In genomic region chr5:154940375-154940771, GRCh38 we compare ENCODE assay signal across 8 cellular contexts. TPM values are rescaled to one million over a fixed set of nuclear protein-coding genes. Genes with fewer than 3 reads are reported as not detected.
DNase-seq lines count a peak whose midpoint lies in the region; ATAC-seq and TF ChIP-seq lines count a peak whose summit lies in the region.

No MANE protein-coding gene starts in this region.

- peaks cover 47 to 65% (median 63%) of the 10 kb centered on the region in 3 donors for H3K4me1 Mint-ChIP-seq in CD8-positive, alpha-beta memory T cell
- H3K4me1 Mint-ChIP-seq in endothelial cell (ENCODE audit: unreplicated experiment) (peaks cover 20% of the 10 kb centered on the region), osteocyte (ENCODE audit: unreplicated experiment) (peaks cover 31% of the 10 kb centered on the region)

- peak overlapping the region; percentile 82 for H3K4me2 ChIP-seq in PC-9

- H3K36me3 ChIP-seq in CD8-positive, alpha-beta memory T cell (ENCODE audit: insufficient read depth, low read length) = no peaks in the 10 kb centered on the region
- peaks cover 4% of the 10 kb centered on the region; the same call in 1 of the 2 replicates for H3K36me3 ChIP-seq in PC-9 (ENCODE audit: low read depth)

- H3K79me2 ChIP-seq in PC-9 (ENCODE audit: low read depth) = peaks cover 49% of the 10 kb centered on the region

- CTCF ChIA-PET in CD8-positive, alpha-beta memory T cell (lab: Charles Lee) = no interaction called here
- CTCF ChIA-PET in PC-9 (lab: Charles Lee) = no interaction called here

- H3K9me2 ChIP-seq in PC-9 (ENCODE audit: insufficient read depth) = no peaks in the 10 kb centered on the region

- H3K27ac Mint-ChIP-seq in CD8-positive, alpha-beta memory T cell = peak overlapping the region; percentile 95 to 99 (median 98)
- H3K27ac Mint-ChIP-seq in endothelial cell (ENCODE audit: unreplicated experiment) (no peak overlapping the region), osteocyte (ENCODE audit: unreplicated experiment) (peak overlapping the region; percentile 99)

- ATAC-seq in HG03378 (IDR thresholded peaks at IDR 0.05; ENCODE audit: unreplicated experiment) = no peak
- ATAC-seq in HG02870 (IDR thresholded peaks at IDR 0.05; ENCODE audit: unreplicated experiment) = no peak

- H3K36me3 Mint-ChIP-seq in CD8-positive, alpha-beta memory T cell = peaks cover 0 to 20% (median 0%) of the 10 kb centered on the region in 3 donors
- no peaks in the 10 kb centered on the region for H3K36me3 Mint-ChIP-seq in endothelial cell (ENCODE audit: low read depth, unreplicated experiment)
- H3K36me3 Mint-ChIP-seq in osteocyte (ENCODE audit: unreplicated experiment) = peaks cover 3% of the 10 kb centered on the region

- H3K4me1 ChIP-seq in CD8-positive, alpha-beta memory T cell (ENCODE audit: insufficient read depth, low read length) = peaks cover 36% of the 10 kb centered on the region
- peaks cover 26% of the 10 kb centered on the region; the same call in 1 of the 2 replicates for H3K4me1 ChIP-seq in PC-9 (replicated peaks; ENCODE audit: insufficient read depth)

- no peaks in the 10 kb centered on the region for H3K27me3 ChIP-seq in CD8-positive, alpha-beta memory T cell (ENCODE audit: insufficient read depth, low read length, poor library complexity, severe bottlenecking)
- H3K27me3 ChIP-seq in PC-9 (ENCODE audit: insufficient read depth, low read depth) = no peaks in the 10 kb centered on the region

- H3K27me3 Mint-ChIP-seq in CD8-positive, alpha-beta memory T cell = peaks cover 0 to 3% of the 10 kb centered on the region in 2 donors
- H3K27me3 Mint-ChIP-seq in endothelial cell (ENCODE audit: unreplicated experiment) (peaks cover 4% of the 10 kb centered on the region), osteocyte (ENCODE audit: unreplicated experiment) (no peaks in the 10 kb centered on the region)

- DNase-seq in CD8-positive, alpha-beta memory T cell = no peak
- DNase-seq in PC-9 (no peak), endothelial cell (ENCODE audit: low spot score) (no peak), osteocyte (ENCODE audit: extremely low spot score, unreplicated experiment) (no peak), DMS153 treated with DMSO at 0.1 percent for 48 hours (lab: John Stamatoyannopoulos, UW; ENCODE audit: unreplicated experiment) (no peak), epidermal melanocyte (ENCODE audit: insufficient read length, low spot score) (no peak)

- intact Hi-C loops in PC-9 (cut with micrococcal nuclease; ENCODE audit: unreplicated experiment) = loop anchor here (5.0 kb wide), 1 partner anchor 288 kb away; no protein-coding TSS in a partner anchor

- no peaks in the 10 kb centered on the region for H4K20me1 ChIP-seq in PC-9 (ENCODE audit: insufficient read depth)

- no peaks in the 10 kb centered on the region for H3K9me3 ChIP-seq in CD8-positive, alpha-beta memory T cell (ENCODE audit: low read length)
- H3K9me3 ChIP-seq in PC-9 (ENCODE audit: insufficient read depth, low read depth) = no peaks in the 10 kb centered on the region

- H3K4me3 ChIP-seq in CD8-positive, alpha-beta memory T cell (ENCODE audit: low read length) = peak overlapping the region; percentile 92
- H3K4me3 ChIP-seq in PC-9 = peak overlapping the region; percentile 81; the same call in 1 of the 2 replicates

- H3K27ac ChIP-seq in CD8-positive, alpha-beta memory T cell (ENCODE audit: low read depth, low read length) = peak overlapping the region; percentile 74
- peak overlapping the region; percentile 35 for H3K27ac ChIP-seq in PC-9

- H3K4me3 Mint-ChIP-seq in CD8-positive, alpha-beta memory T cell = peak overlapping the region; percentile 95 to 100 (median 99)
- H3K4me3 Mint-ChIP-seq in endothelial cell (ENCODE audit: unreplicated experiment) (peak overlapping the region; percentile 100), osteocyte (ENCODE audit: unreplicated experiment) (peak overlapping the region; percentile 100)

- POLR2A ChIA-PET in CD8-positive, alpha-beta memory T cell (lab: Charles Lee) = no interaction called here
- POLR2A ChIA-PET in PC-9 (lab: Charles Lee; ENCODE audit: unreplicated experiment) = no interaction called here

- H3K9me3 Mint-ChIP-seq in CD8-positive, alpha-beta memory T cell = peaks cover 0 to 1% (median 0%) of the 10 kb centered on the region in 5 donors
- H3K9me3 Mint-ChIP-seq in endothelial cell (ENCODE audit: unreplicated experiment) = no peaks in the 10 kb centered on the region
- no peaks in the 10 kb centered on the region for H3K9me3 Mint-ChIP-seq in osteocyte (ENCODE audit: unreplicated experiment)

- H3F3A ChIP-seq in PC-9 (ENCODE audit: insufficient read depth, low read depth) = no peaks in the 10 kb centered on the region

- H2AFZ ChIP-seq in PC-9 = peak overlapping the region; percentile 98

- TF ChIP-seq CTCF in PC-9 (conservative IDR thresholded peaks at IDR 0.05) = no peak
- no peak for TF ChIP-seq CTCF in endothelial cell (IDR thresholded peaks at IDR 0.05; ENCODE audit: unreplicated experiment)
- TF ChIP-seq CTCF in osteocyte (IDR thresholded peaks at IDR 0.05) = no peak

- BruUV-seq in PC-9 (replicated peaks; lab: Mats Ljungman, UMichigan) = TSS peak; percentile 35

RNA-seq across cellular contexts. Expression of gene MRPL22, which starts 0.5 kb away (rescaled TPM):
- total RNA-seq in CD8-positive, alpha-beta memory T cell = 10 to 100 TPM; 87.2 to 90.2 TPM
- 88.5 TPM for polyA plus RNA-seq in CD8-positive, alpha-beta memory T cell
- total RNA-seq in PC-9 (2021) (80.8 and 94.0 TPM in 2 replicates), endothelial cell (ENCODE audit: unreplicated experiment) (63.6 TPM), osteocyte (35.8 and 39.1 TPM in 2 replicates)

RNA-seq across cellular contexts. Expression of gene GEMIN5, which starts 2.4 kb away (rescaled TPM):
- total RNA-seq in CD8-positive, alpha-beta memory T cell = 10 to 100 TPM; 42.1 to 45.2 TPM
- polyA plus RNA-seq in CD8-positive, alpha-beta memory T cell = 10.8 TPM
- 17.7 and 18.6 TPM in 2 replicates for total RNA-seq in PC-9 (2021)
- total RNA-seq in endothelial cell (ENCODE audit: unreplicated experiment) = 16.9 TPM
- total RNA-seq in osteocyte = 17.6 and 19.6 TPM in 2 replicates
